ENCODE assay signal across 23 cellular contexts in genomic region chr9:125372441-125373226, GRCh38.
"Had no signal": no experiment of that assay in that cellular context is flagged by ENCODE, and none has a peak within 500 bp of the region (broad histone marks: within the 10 kb centered on the region; RNA-seq: fewer than 3 reads in every experiment).

No MANE protein-coding gene starts in this region.

- H3K4me3 Mint-ChIP-seq: activated CD8-positive, alpha-beta T cell treated with anti-CD3 and anti-CD28 coated beads, Interleukin-2, amount 10 ng/mL, durations not matched to agents 7 days and 5 days; activated naive CD8-positive, alpha-beta T cell treated with anti-CD3 and anti-CD28 coated beads, Interleukin-2, amount 10 ng/mL, durations not matched to agents 7 days and 5 days; T-cell had no signal

- H3K27ac Mint-ChIP-seq: activated CD8-positive, alpha-beta T cell treated with anti-CD3 and anti-CD28 coated beads, Interleukin-2, amount 10 ng/mL, durations not matched to agents 7 days and 5 days; activated naive CD8-positive, alpha-beta T cell treated with anti-CD3 and anti-CD28 coated beads, Interleukin-2, amount 10 ng/mL, durations not matched to agents 7 days and 5 days; T-cell had no signal

- H3K27me3 ChIP-seq: adrenal gland had no signal

- H3K4me3 ChIP-seq: adrenal gland, breast epithelium had no signal

- H3K36me3 Mint-ChIP-seq: activated naive CD8-positive, alpha-beta T cell treated with anti-CD3 and anti-CD28 coated beads, Interleukin-2, amount 10 ng/mL, durations not matched to agents 7 days and 5 days; T-cell had no signal

- ATAC-seq: activated CD4-positive, CD25-positive, alpha-beta regulatory T cell treated with anti-CD3 and anti-CD28 coated beads, Interleukin-2, amount 50 U/mL, for 24 hours; activated CD8-positive, alpha-beta T cell treated with anti-CD3 and anti-CD28 coated beads, Interleukin-2, amount 10 ng/mL, durations not matched to agents 7 days and 5 days; PC-3; T-cell had no signal

- DNase-seq: activated CD4-positive, alpha-beta T cell treated with anti-CD3 and anti-CD28 coated beads for 4 hours; activated CD4-positive, alpha-beta T cell treated with anti-CD3 and anti-CD28 coated beads, Interleukin-2, amount 50 U/mL, for 4 hours; activated CD8-positive, alpha-beta memory T cell treated with anti-CD3 and anti-CD28 coated beads, Interleukin-2, amount 50 U/mL, for 48 hours; activated CD8-positive, alpha-beta T cell treated with anti-CD3 and anti-CD28 coated beads, Interleukin-2, amount 10 ng/mL, durations not matched to agents 7 days and 5 days; activated naive CD4-positive, alpha-beta T cell treated with anti-CD3 and anti-CD28 coated beads, Interleukin-2, amount 50 U/mL, for 16 hours; activated naive CD8-positive, alpha-beta T cell treated with anti-CD3 and anti-CD28 coated beads, Interleukin-2, amount 10 ng/mL, durations not matched to agents 7 days and 5 days; activated T-cell treated with anti-CD3 and anti-CD28 coated beads, Interleukin-2, amount 50 U/mL, for 1 hour; adrenal gland; anterior cingulate cortex; Kasumi-1; KBM-7; NCI-H1048; NCI-H146; NCI-H1930; NCI-H345; NCI-H510A; NCI-H526 treated with DMSO at 0.1 percent for 48 hours; NCI-H82; PC-3; SHP77 treated with DMSO at 0.1 percent for 48 hours; T-cell had no signal

- H3K9me3 Mint-ChIP-seq: activated naive CD8-positive, alpha-beta T cell treated with anti-CD3 and anti-CD28 coated beads, Interleukin-2, amount 10 ng/mL, durations not matched to agents 7 days and 5 days; T-cell had no signal

- H3K36me3 ChIP-seq: adrenal gland, breast epithelium had no signal

- H3K9me3 ChIP-seq: adrenal gland, breast epithelium had no signal

- H3K27ac ChIP-seq: adrenal gland, breast epithelium had no signal

- H3K4me1 ChIP-seq: breast epithelium had no signal
